Comparison of ENCODE assay signal across 39 cellular contexts in the genomic region with DNA sequence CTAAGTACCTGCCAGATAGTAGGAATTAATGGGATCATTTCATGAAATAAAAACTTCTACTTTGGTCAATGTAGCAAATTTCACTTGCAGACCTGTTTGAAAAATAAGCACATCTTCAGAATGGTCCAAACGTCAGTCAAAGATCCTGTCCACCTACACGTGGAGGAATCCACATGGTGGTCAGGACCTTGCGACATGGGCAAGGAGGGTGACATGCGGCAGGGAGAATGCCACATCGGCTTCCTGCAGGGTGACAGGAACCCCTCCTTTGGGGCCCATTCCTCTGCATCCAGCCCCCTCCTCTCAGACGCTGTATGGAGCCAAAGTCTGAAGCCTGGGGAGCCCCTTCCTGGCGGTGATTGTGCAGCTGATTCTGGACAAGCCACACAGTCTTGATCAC.
"Had no signal": no experiment of that assay in that cellular context is flagged by ENCODE, and none has a peak within 500 bp of the region (broad histone marks: within the 10 kb centered on the region; RNA-seq: fewer than 3 reads in every experiment).

No MANE protein-coding gene starts in this region.

- H3K27ac ChIP-seq: ascending aorta, cardiac muscle cell, VCaP had no signal

- H3K27ac Mint-ChIP-seq: activated B cell treated with CpG ODN at 0.5 μM for 24 hours; activated CD4-positive, alpha-beta memory T cell treated with anti-CD3 and anti-CD28 coated beads for 36 hours; activated CD4-positive, alpha-beta T cell treated with anti-CD3 and anti-CD28 coated beads, Interleukin-2, amount 10 ng/mL, durations not matched to agents 24 days and 14 days; activated CD8-positive, alpha-beta T cell treated with anti-CD3 and anti-CD28 coated beads for 36 hours; activated naive CD4-positive, alpha-beta T cell treated with anti-CD3 and anti-CD28 coated beads, Interleukin-2, amount 10 ng/mL, durations not matched to agents 7 days and 5 days; activated naive CD4-positive, alpha-beta T cell treated with anti-CD3 and anti-CD28 coated beads, Interleukin-2, amount 50 U/mL, for 24 hours; activated naive CD8-positive, alpha-beta T cell; activated naive CD8-positive, alpha-beta T cell treated with anti-CD3 and anti-CD28 coated beads, Interleukin-2, amount 10 ng/mL, durations not matched to agents 7 days and 5 days; activated naive CD8-positive, alpha-beta T cell treated with anti-CD3 and anti-CD28 coated beads, Interleukin-2, amount 50 U/mL, for 24 hours; activated T-cell treated with anti-CD3 and anti-CD28 coated beads, Interleukin-2, amount 50 U/mL, for 72 hours; activated T-helper 1 cell treated with anti-CD3 and anti-CD28 coated beads, Interleukin-12 subunit alpha, Interleukin-12 subunit beta, Interleukin-2, Interleukin-4 antibody, amounts not matched to agents 30 ng/mL and 10 ng/mL and 1 ng/mL, durations not matched to agents 14 hours and 24 hours and 36 hours; activated T-helper 17 cell treated with anti-CD3 and anti-CD28 coated beads, Interleukin-2, amount 50 U/mL, for 72 hours; brain; T-helper 1 cell treated with Interleukin-12 subunit alpha and Interleukin-12 subunit beta and Interleukin-4 antibody, amounts not matched to agents 30 μg/mL and 1 μg/mL, for 36 hours; T-helper 2 cell treated with Interferon-gamma antibody and Interleukin-4, amounts not matched to agents 5 μg/mL and 100 μg/mL, for 36 hours had no signal

- H3K4me3 Mint-ChIP-seq: activated B cell treated with CpG ODN at 0.5 μM for 24 hours; activated CD4-positive, alpha-beta memory T cell treated with anti-CD3 and anti-CD28 coated beads for 36 hours; activated CD4-positive, alpha-beta T cell treated with anti-CD3 and anti-CD28 coated beads, Interleukin-2, amount 10 ng/mL, durations not matched to agents 24 days and 14 days; activated CD8-positive, alpha-beta T cell treated with anti-CD3 and anti-CD28 coated beads for 36 hours; activated naive CD4-positive, alpha-beta T cell treated with anti-CD3 and anti-CD28 coated beads, Interleukin-2, amount 10 ng/mL, durations not matched to agents 7 days and 5 days; activated naive CD4-positive, alpha-beta T cell treated with anti-CD3 and anti-CD28 coated beads, Interleukin-2, amount 50 U/mL, for 24 hours; activated naive CD8-positive, alpha-beta T cell; activated naive CD8-positive, alpha-beta T cell treated with anti-CD3 and anti-CD28 coated beads, Interleukin-2, amount 10 ng/mL, durations not matched to agents 7 days and 5 days; activated naive CD8-positive, alpha-beta T cell treated with anti-CD3 and anti-CD28 coated beads, Interleukin-2, amount 50 U/mL, for 24 hours; activated T-cell treated with anti-CD3 and anti-CD28 coated beads, Interleukin-2, amount 50 U/mL, for 4 hours; activated T-cell treated with anti-CD3 and anti-CD28 coated beads, Interleukin-2, amount 50 U/mL, for 72 hours; activated T-helper 1 cell treated with anti-CD3 and anti-CD28 coated beads, Interleukin-12 subunit alpha, Interleukin-12 subunit beta, Interleukin-2, Interleukin-4 antibody, amounts not matched to agents 30 ng/mL and 10 ng/mL and 1 ng/mL, durations not matched to agents 14 hours and 24 hours and 36 hours; activated T-helper 17 cell treated with anti-CD3 and anti-CD28 coated beads, Interleukin-2, amount 50 U/mL, for 72 hours; brain; central memory CD8-positive, alpha-beta T cell; T-helper 1 cell treated with Interleukin-12 subunit alpha and Interleukin-12 subunit beta and Interleukin-4 antibody, amounts not matched to agents 30 μg/mL and 1 μg/mL, for 36 hours; T-helper 2 cell treated with Interferon-gamma antibody and Interleukin-4, amounts not matched to agents 5 μg/mL and 100 μg/mL, for 36 hours had no signal

- DNase-seq: activated B cell treated with CpG ODN at 0.5 μM for 24 hours; activated CD4-positive, alpha-beta memory T cell treated with anti-CD3 and anti-CD28 coated beads for 36 hours; activated CD4-positive, alpha-beta T cell treated with anti-CD3 and anti-CD28 coated beads for 4 hours; activated CD4-positive, alpha-beta T cell treated with anti-CD3 and anti-CD28 coated beads, Interleukin-2, amount 10 ng/mL, durations not matched to agents 24 days and 14 days; activated CD4-positive, alpha-beta T cell treated with anti-CD3 and anti-CD28 coated beads, Interleukin-2, amount 50 U/mL, for 1 hour; activated CD4-positive, alpha-beta T cell treated with anti-CD3 and anti-CD28 coated beads, Interleukin-2, amount 50 U/mL, for 4 hours; activated CD4-positive, CD25-positive, alpha-beta regulatory T cell treated with anti-CD3 and anti-CD28 coated beads, Interleukin-2, amount 50 U/mL, for 72 hours; activated CD8-positive, alpha-beta memory T cell treated with anti-CD3 and anti-CD28 coated beads, Interleukin-2, amount 50 U/mL, for 4 hours; activated CD8-positive, alpha-beta T cell treated with anti-CD3 and anti-CD28 coated beads for 36 hours; activated effector memory CD4-positive, alpha-beta T cell treated with anti-CD3 and anti-CD28 coated beads, Interleukin-2, amount 50 U/mL, for 16 hours; activated gamma-delta T cell treated with Interleukin-2 at 50 U/mL for 16 hours; activated naive CD4-positive, alpha-beta T cell; activated naive CD4-positive, alpha-beta T cell treated with anti-CD3 and anti-CD28 coated beads, Interleukin-2, amount 10 ng/mL, durations not matched to agents 7 days and 5 days; activated naive CD8-positive, alpha-beta T cell treated with anti-CD3 and anti-CD28 coated beads, Interleukin-2, amount 10 ng/mL, durations not matched to agents 7 days and 5 days; activated naive CD8-positive, alpha-beta T cell treated with anti-CD3 and anti-CD28 coated beads, Interleukin-2, amount 50 U/mL, for 24 hours; activated T-cell treated with anti-CD3 and anti-CD28 coated beads for 4 hours; activated T-cell treated with anti-CD3 and anti-CD28 coated beads, Interleukin-2, amount 50 U/mL, for 1 hour; activated T-cell treated with anti-CD3 and anti-CD28 coated beads, Interleukin-2, amount 50 U/mL, for 4 hours; activated T-cell treated with anti-CD3 and anti-CD28 coated beads, Interleukin-2, amount 50 U/mL, for 72 hours; amygdala; anterior cingulate cortex; caudate nucleus; cerebellar nuclear complex; T-helper 1 cell; T-helper 2 cell; T-helper 9 cell had no signal

- ATAC-seq: activated CD8-positive, alpha-beta T cell treated with anti-CD3 and anti-CD28 coated beads for 36 hours; activated naive CD8-positive, alpha-beta T cell treated with anti-CD3 and anti-CD28 coated beads, Interleukin-2, amount 50 U/mL, for 24 hours; activated T-cell treated with anti-CD3 and anti-CD28 coated beads, Interleukin-2, amount 50 U/mL, for 4 hours; activated T-cell treated with anti-CD3 and anti-CD28 coated beads, Interleukin-2, amount 50 U/mL, for 72 hours; activated T-helper 17 cell treated with anti-CD3 and anti-CD28 coated beads, Interleukin-2, amount 50 U/mL, for 72 hours had no signal

- H3K9me3 ChIP-seq: ascending aorta had no signal

- H3K4me1 ChIP-seq: ascending aorta had no signal

- FAIRE-seq: bronchial epithelial cell, TTC549 had no signal

- H3K4me1 Mint-ChIP-seq: activated B cell treated with CpG ODN at 0.5 μM for 24 hours; activated CD4-positive, alpha-beta T cell treated with anti-CD3 and anti-CD28 coated beads, Interleukin-2, amount 10 ng/mL, durations not matched to agents 24 days and 14 days; activated naive CD4-positive, alpha-beta T cell treated with anti-CD3 and anti-CD28 coated beads, Interleukin-2, amount 10 ng/mL, durations not matched to agents 7 days and 5 days; activated naive CD8-positive, alpha-beta T cell treated with anti-CD3 and anti-CD28 coated beads, Interleukin-2, amount 10 ng/mL, durations not matched to agents 7 days and 5 days; activated T-helper 17 cell treated with anti-CD3 and anti-CD28 coated beads, Interleukin-2, amount 50 U/mL, for 72 hours; central memory CD8-positive, alpha-beta T cell had no signal

- H3K9me3 Mint-ChIP-seq: activated B cell treated with CpG ODN at 0.5 μM for 24 hours; activated CD4-positive, alpha-beta memory T cell treated with anti-CD3 and anti-CD28 coated beads for 36 hours; activated CD4-positive, alpha-beta T cell treated with anti-CD3 and anti-CD28 coated beads, Interleukin-2, amount 10 ng/mL, durations not matched to agents 24 days and 14 days; activated CD8-positive, alpha-beta T cell treated with anti-CD3 and anti-CD28 coated beads for 36 hours; activated naive CD4-positive, alpha-beta T cell treated with anti-CD3 and anti-CD28 coated beads, Interleukin-2, amount 10 ng/mL, durations not matched to agents 7 days and 5 days; activated naive CD4-positive, alpha-beta T cell treated with anti-CD3 and anti-CD28 coated beads, Interleukin-2, amount 50 U/mL, for 24 hours; activated naive CD8-positive, alpha-beta T cell treated with anti-CD3 and anti-CD28 coated beads, Interleukin-2, amount 10 ng/mL, durations not matched to agents 7 days and 5 days; activated naive CD8-positive, alpha-beta T cell treated with anti-CD3 and anti-CD28 coated beads, Interleukin-2, amount 50 U/mL, for 24 hours; activated T-cell treated with anti-CD3 and anti-CD28 coated beads, Interleukin-2, amount 50 U/mL, for 4 hours; activated T-cell treated with anti-CD3 and anti-CD28 coated beads, Interleukin-2, amount 50 U/mL, for 72 hours; activated T-helper 1 cell treated with anti-CD3 and anti-CD28 coated beads, Interleukin-12 subunit alpha, Interleukin-12 subunit beta, Interleukin-2, Interleukin-4 antibody, amounts not matched to agents 30 ng/mL and 10 ng/mL and 1 ng/mL, durations not matched to agents 14 hours and 24 hours and 36 hours; activated T-helper 17 cell treated with anti-CD3 and anti-CD28 coated beads, Interleukin-2, amount 50 U/mL, for 72 hours; brain; central memory CD8-positive, alpha-beta T cell; T-helper 1 cell treated with Interleukin-12 subunit alpha and Interleukin-12 subunit beta and Interleukin-4 antibody, amounts not matched to agents 30 μg/mL and 1 μg/mL, for 36 hours; T-helper 2 cell treated with Interferon-gamma antibody and Interleukin-4, amounts not matched to agents 5 μg/mL and 100 μg/mL, for 36 hours had no signal

- H3K27me3 ChIP-seq: ascending aorta, cardiac muscle cell had no signal

- H3K4me3 ChIP-seq: ascending aorta, cardiac muscle cell had no signal

- H3K36me3 ChIP-seq: ascending aorta, cardiac muscle cell had no signal

- H3K36me3 Mint-ChIP-seq: activated CD4-positive, alpha-beta memory T cell treated with anti-CD3 and anti-CD28 coated beads for 36 hours; activated naive CD4-positive, alpha-beta T cell treated with anti-CD3 and anti-CD28 coated beads, Interleukin-2, amount 10 ng/mL, durations not matched to agents 7 days and 5 days; activated naive CD4-positive, alpha-beta T cell treated with anti-CD3 and anti-CD28 coated beads, Interleukin-2, amount 50 U/mL, for 24 hours; activated naive CD8-positive, alpha-beta T cell; activated naive CD8-positive, alpha-beta T cell treated with anti-CD3 and anti-CD28 coated beads, Interleukin-2, amount 10 ng/mL, durations not matched to agents 7 days and 5 days; brain had no signal
